8 cellular contexts compared by ENCODE assay signal in genomic region chr19:55418185-55418584, GRCh38. TPM values are rescaled to one million over a fixed set of nuclear protein-coding genes. Genes with fewer than 3 reads are reported as not detected.
DNase-seq lines count a peak whose midpoint lies in the region; ATAC-seq, FAIRE-seq and TF ChIP-seq lines count a peak whose summit lies in the region.

No MANE protein-coding gene starts in this region.

- H3K18ac ChIP-seq in mesenchymal stem cell (ENCODE audit: low read depth in 1 of 2, low read length in 2 of 2): no peak overlapping the region

- H2BK5ac ChIP-seq in mesenchymal stem cell (ENCODE audit: low read depth, low read length, poor library complexity, severe bottlenecking): no peak overlapping the region

- H3K27me3 ChIP-seq in mesenchymal stem cell (ENCODE audit: control insufficient read depth in 1 of 2, insufficient read depth in 1 of 2, low read length in 2 of 2): peaks cover 9 to 26% of the 10 kb centered on the region in 2 experiments

- intact Hi-C loops in activated CD4-positive, alpha-beta T cell treated with anti-CD3 and anti-CD28 coated beads, Interleukin-2, amount 10 ng/mL, durations not matched to agents 24 days and 14 days (cut with micrococcal nuclease): loop anchor here (1.0 kb wide), 1 partner anchor 277 kb away; no protein-coding TSS in a partner anchor

- TF ChIP-seq POLR2A in GM12891 (IDR thresholded peaks at IDR 0.05; ENCODE audit: low read depth, low read length): no peak

- no peaks in the 10 kb centered on the region for H3K9me3 ChIP-seq in mesenchymal stem cell (ENCODE audit: control insufficient read depth, low read length)

- H4K91ac ChIP-seq in mesenchymal stem cell (ENCODE audit: low read length): no peak overlapping the region

- no peak overlapping the region for H2AFZ ChIP-seq in mesenchymal stem cell (ENCODE audit: low read depth, low read length)

- WGBS in mesenchymal stem cell: 20% methylated on average over 7 of the region's 7 CpGs

- no peaks in the 10 kb centered on the region for H3K36me3 ChIP-seq in mesenchymal stem cell (ENCODE audit: control insufficient read depth in 1 of 2, insufficient read depth in 2 of 2, low read depth in 1 of 2, low read length in 2 of 2)

- H2AK5ac ChIP-seq in mesenchymal stem cell (ENCODE audit: low read length, severe bottlenecking): no peak overlapping the region

- H2BK15ac ChIP-seq in mesenchymal stem cell (ENCODE audit: low read depth, poor library complexity, severe bottlenecking): no peak overlapping the region

- H3K27me3 Mint-ChIP-seq in activated CD4-positive, alpha-beta T cell treated with anti-CD3 and anti-CD28 coated beads, Interleukin-2, amount 10 ng/mL, durations not matched to agents 24 days and 14 days: peaks cover 13% of the 10 kb centered on the region

- peaks cover 10% of the 10 kb centered on the region for H3K4me1 Mint-ChIP-seq in activated CD4-positive, alpha-beta T cell treated with anti-CD3 and anti-CD28 coated beads, Interleukin-2, amount 10 ng/mL, durations not matched to agents 24 days and 14 days

- no peak overlapping the region for H3K23ac ChIP-seq in mesenchymal stem cell (ENCODE audit: low read length in 2 of 2)

- no peak overlapping the region for H4K8ac ChIP-seq in mesenchymal stem cell (ENCODE audit: low read length)

- no peak overlapping the region for H3K27ac Mint-ChIP-seq in activated CD4-positive, alpha-beta T cell treated with anti-CD3 and anti-CD28 coated beads, Interleukin-2, amount 10 ng/mL, durations not matched to agents 24 days and 14 days

- no peak overlapping the region for H3K4me2 ChIP-seq in mesenchymal stem cell (ENCODE audit: low read length, poor library complexity, severe bottlenecking)

- no peaks in the 10 kb centered on the region for H3K9me3 Mint-ChIP-seq in activated CD4-positive, alpha-beta T cell treated with anti-CD3 and anti-CD28 coated beads, Interleukin-2, amount 10 ng/mL, durations not matched to agents 24 days and 14 days

- H3K36me3 Mint-ChIP-seq in activated CD4-positive, alpha-beta T cell treated with anti-CD3 and anti-CD28 coated beads, Interleukin-2, amount 10 ng/mL, durations not matched to agents 24 days and 14 days (ENCODE audit: low read depth): no peaks in the 10 kb centered on the region

- H3K14ac ChIP-seq in mesenchymal stem cell (ENCODE audit: low read length in 2 of 2): no peak overlapping the region

- DNase-seq in AG08395 (ENCODE audit: low spot score): peak; percentile 90
- no peak for DNase-seq in GM12891 (ENCODE audit: insufficient read length, low spot score)
- DNase-seq in NCI-H2196 treated with DMSO at 0.1 percent for 48 hours (lab: John Stamatoyannopoulos, UW; ENCODE audit: unreplicated experiment): peak; percentile 41
- DNase-seq in activated CD4-positive, alpha-beta T cell treated with anti-CD3 and anti-CD28 coated beads, Interleukin-2, amount 10 ng/mL, durations not matched to agents 24 days and 14 days: peak; percentile 88
- peak; percentile 75 for DNase-seq in ecto neural progenitor cell (ENCODE audit: low spot score)
- DNase-seq in mesenchymal stem cell: peak; percentile 86
- peak in 33 of 49 donors; percentile 6 to 78 (median 43) for DNase-seq in substantia nigra (lab: John Stamatoyannopoulos, UW)

- no peak overlapping the region for H2BK12ac ChIP-seq in mesenchymal stem cell (ENCODE audit: low read length in 2 of 2)

- H3K79me1 ChIP-seq in mesenchymal stem cell (replicated peaks; ENCODE audit: low read length, poor library complexity, severe bottlenecking): no peaks in the 10 kb centered on the region

- no peak overlapping the region for H3K27ac ChIP-seq in mesenchymal stem cell (ENCODE audit: low read length, poor library complexity, severe bottlenecking)
- H3K27ac ChIP-seq in substantia nigra (ENCODE audit: low read depth, low read length, poor library complexity, severe bottlenecking): peak overlapping the region; percentile 53

- H3K4me3 ChIP-seq in mesenchymal stem cell (ENCODE audit: insufficient read depth in 1 of 2, low read depth in 1 of 2, low read length in 2 of 2): no peak overlapping the region

- H3K9ac ChIP-seq in mesenchymal stem cell (ENCODE audit: low read length): no peak overlapping the region

- no peak overlapping the region for H3K4me3 Mint-ChIP-seq in activated CD4-positive, alpha-beta T cell treated with anti-CD3 and anti-CD28 coated beads, Interleukin-2, amount 10 ng/mL, durations not matched to agents 24 days and 14 days

- H3K4ac ChIP-seq in mesenchymal stem cell (ENCODE audit: low read depth in 1 of 2, low read length in 2 of 2): no peak overlapping the region

- no peaks in the 10 kb centered on the region for H3K4me1 ChIP-seq in mesenchymal stem cell (ENCODE audit: control insufficient read depth, insufficient read depth, low read depth, low read length)

- peak; percentile 56 for FAIRE-seq in GM12891 (lab: Jason Lieb, UNC)

- no peak for ATAC-seq in GM21423 (IDR thresholded peaks at IDR 0.05; ENCODE audit: unreplicated experiment)

- no peak overlapping the region for H2BK120ac ChIP-seq in mesenchymal stem cell (ENCODE audit: low read depth, low read length)

TF ChIP-seq in GM12891, 5 proteins besides CTCF, POLR2A, EP300 and RAD21:
- TF ChIP-seq TAF1 (IDR thresholded peaks at IDR 0.05; ENCODE audit: low read depth, low read length) (no peak), SPI1 (IDR thresholded peaks at IDR 0.05; ENCODE audit: low read depth, low read length) (no peak), PAX5 (IDR thresholded peaks at IDR 0.05; ENCODE audit: insufficient read depth, low read length, severe bottlenecking) (no peak), POU2F2 (IDR thresholded peaks at IDR 0.05; ENCODE audit: low read depth, low read length) (no peak), POLR2AphosphoS5 (IDR thresholded peaks at IDR 0.05; ENCODE audit: low read depth, low read length) (no peak)

RNA-seq across cellular contexts. Expression of gene UBE2S, which starts 10.6 kb away (rescaled TPM):
- polyA plus RNA-seq in GM12891 (2012; ENCODE audit: low read depth, missing spikeins): 43.0 TPM
- 227 and 248 TPM in 2 replicates for total RNA-seq in activated CD4-positive, alpha-beta T cell treated with anti-CD3 and anti-CD28 coated beads, Interleukin-2, amount 10 ng/mL, durations not matched to agents 24 days and 14 days
- 46.0 TPM for polyA plus RNA-seq in mesenchymal stem cell (2013, experiment 1 of 2)
- 46.4 TPM for polyA plus RNA-seq in mesenchymal stem cell (2013, experiment 2 of 2)

RNA-seq across cellular contexts. Expression of gene SHISA7, which starts 24.9 kb away (rescaled TPM):
- not detected for polyA plus RNA-seq in GM12891 (2012; ENCODE audit: low read depth, missing spikeins)
- not detected in 2 replicates for total RNA-seq in activated CD4-positive, alpha-beta T cell treated with anti-CD3 and anti-CD28 coated beads, Interleukin-2, amount 10 ng/mL, durations not matched to agents 24 days and 14 days
- polyA plus RNA-seq in mesenchymal stem cell (2013, experiment 1 of 2): not detected
- under 0.01 TPM for polyA plus RNA-seq in mesenchymal stem cell (2013, experiment 2 of 2)

RNA-seq across cellular contexts. Expression of gene RPL28, which starts 32.5 kb away (rescaled TPM):
- polyA plus RNA-seq in GM12891 (2012; ENCODE audit: low read depth, missing spikeins): 4,426 TPM
- total RNA-seq in activated CD4-positive, alpha-beta T cell treated with anti-CD3 and anti-CD28 coated beads, Interleukin-2, amount 10 ng/mL, durations not matched to agents 24 days and 14 days: 1,992 and 2,022 TPM in 2 replicates
- 3,020 TPM for polyA plus RNA-seq in mesenchymal stem cell (2013, experiment 1 of 2)
- polyA plus RNA-seq in mesenchymal stem cell (2013, experiment 2 of 2): 2,919 TPM

RNA-seq across cellular contexts. Expression of gene TMEM238, which starts 34.1 kb away (rescaled TPM):
- 0.73 TPM for polyA plus RNA-seq in GM12891 (2012; ENCODE audit: low read depth, missing spikeins)
- total RNA-seq in activated CD4-positive, alpha-beta T cell treated with anti-CD3 and anti-CD28 coated beads, Interleukin-2, amount 10 ng/mL, durations not matched to agents 24 days and 14 days: 9.7 and 11.3 TPM in 2 replicates
- 0.18 TPM for polyA plus RNA-seq in mesenchymal stem cell (2013, experiment 1 of 2)
- 0.10 TPM for polyA plus RNA-seq in mesenchymal stem cell (2013, experiment 2 of 2)

RNA-seq across cellular contexts. Expression of gene TMEM190, which starts 41.6 kb away (rescaled TPM):
- polyA plus RNA-seq in GM12891 (2012; ENCODE audit: low read depth, missing spikeins): not detected
- total RNA-seq in activated CD4-positive, alpha-beta T cell treated with anti-CD3 and anti-CD28 coated beads, Interleukin-2, amount 10 ng/mL, durations not matched to agents 24 days and 14 days: not detected in 2 replicates
- polyA plus RNA-seq in mesenchymal stem cell (2013, experiment 1 of 2): 0.26 TPM
- 0.08 TPM for polyA plus RNA-seq in mesenchymal stem cell (2013, experiment 2 of 2)
